ENCODE assay signal across 8 cellular contexts in genomic region chr19:36115453-36116343, GRCh38. TPM values are rescaled to one million over a fixed set of nuclear protein-coding genes. Genes with fewer than 3 reads are reported as not detected.
DNase-seq lines count a peak whose midpoint lies in the region; TF ChIP-seq lines count a peak whose summit lies in the region.

Gene TBCB (plus strand): TSS chr19:36115468. CDS start chr19:36115561, 93 bp downstream.

- peaks cover 60 to 65% of the 10 kb centered on the region in 2 experiments for H3K36me3 ChIP-seq in HEK293 (ENCODE audit: control insufficient read depth in 2 of 2, insufficient read depth in 1 of 2, low read length in 2 of 2)
- H3K36me3 ChIP-seq in esophagus muscularis mucosa = peaks cover 26 to 72% (median 65%) of the 10 kb centered on the region in 4 donors
- H3K36me3 ChIP-seq in suprapubic skin = peaks cover 39% of the 10 kb centered on the region

- H3K27me3 Mint-ChIP-seq in neural crest cell (ENCODE audit: low read depth) = peaks cover 5% of the 10 kb centered on the region

- H3K27ac Mint-ChIP-seq in neural crest cell (ENCODE audit: unreplicated experiment) = peak within 1 kb of the TSS; percentile 95

- peak within 1 kb of the TSS; percentile 92 for H3K27ac ChIP-seq in HEK293 (ENCODE audit: extremely low read depth, low read depth, low read length)
- peak within 1 kb of the TSS; percentile 88 to 96 (median 91) for H3K27ac ChIP-seq in esophagus muscularis mucosa (replicated peaks in 1 of 4)
- H3K27ac ChIP-seq in suprapubic skin = peak within 1 kb of the TSS; percentile 90

- H3K9me3 Mint-ChIP-seq in neural crest cell = no peaks in the 10 kb centered on the region

- 5% methylated on average over 26 of the region's 59 CpGs for WGBS in esophagus muscularis mucosa
- WGBS in suprapubic skin = 4% methylated on average over 42 of the region's 59 CpGs

- peak within 1 kb of the TSS; percentile 89 for H3K4me3 ChIP-seq in GM08714 (ENCODE audit: low read length)
- peak within 1 kb of the TSS; percentile 58 for H3K4me3 ChIP-seq in HEK293 (ENCODE audit: low read depth, low read length)
- peak within 1 kb of the TSS; percentile 72 to 80 (median 74) for H3K4me3 ChIP-seq in esophagus muscularis mucosa
- H3K4me3 ChIP-seq in suprapubic skin = peak within 1 kb of the TSS; percentile 80

- H3K4me1 Mint-ChIP-seq in neural crest cell = peaks cover 44% of the 10 kb centered on the region

- intact Hi-C loops in esophagus muscularis mucosa (cut with DNase I) = no loop called here

- peaks cover 35% of the 10 kb centered on the region for H3K4me1 ChIP-seq in HEK293 (ENCODE audit: control insufficient read depth, insufficient read depth, low read length)
- peaks cover 23 to 53% (median 38%) of the 10 kb centered on the region in 4 donors for H3K4me1 ChIP-seq in esophagus muscularis mucosa
- peaks cover 38% of the 10 kb centered on the region for H3K4me1 ChIP-seq in suprapubic skin

- peak within 1 kb of the TSS; percentile 93 for H3K4me3 Mint-ChIP-seq in neural crest cell

- peaks cover 13% of the 10 kb centered on the region for H3K36me3 Mint-ChIP-seq in neural crest cell (ENCODE audit: low read depth)

- no peaks in the 10 kb centered on the region for H3K9me3 ChIP-seq in HEK293 (ENCODE audit: control insufficient read depth, insufficient read depth, low read depth, low read length)
- H3K9me3 ChIP-seq in esophagus muscularis mucosa = no peaks in the 10 kb centered on the region
- no peaks in the 10 kb centered on the region for H3K9me3 ChIP-seq in suprapubic skin

- TF ChIP-seq EP300 in esophagus muscularis mucosa (IDR thresholded peaks at IDR 0.05) (no peak), suprapubic skin (IDR thresholded peaks at IDR 0.05) (no peak)

- CTCF ChIA-PET in HEK293 (lab: Yijun Ruan, JAX) = interaction anchor here (0.6 to 5.1 kb wide), 9 partner anchors 11 to 1600 kb away, joined by 3 to 49 read pairs (median 4); partner anchors contain the start of genes ALKBH6 and THAP8
- CTCF ChIA-PET in HEK293T (lab: Yijun Ruan, JAX) = interaction anchor here (1.0 kb wide), 1 partner anchor 12 kb away, joined by 3 read pairs; no protein-coding TSS in a partner anchor

- DNase-seq in NCI-H774 (lab: John Stamatoyannopoulos, UW) (peak; percentile 79), activated T-cell treated with anti-CD3 and anti-CD28 coated beads for 1 hour (ENCODE audit: low read depth) (peak; percentile 93), esophagus muscularis mucosa (ENCODE audit: extremely low spot score) (peak; percentile 96), neural crest cell (ENCODE audit: low read depth, low spot score) (no peak), suprapubic skin (ENCODE audit: low spot score in 2 of 2) (peak; percentile 90 to 91), HEK293T (ENCODE audit: extremely low spot score) (no peak)

- H3K27me3 ChIP-seq in esophagus muscularis mucosa (no peaks in the 10 kb centered on the region), suprapubic skin (no peaks in the 10 kb centered on the region)

- TF ChIP-seq CTCF in HEK293 (tag by site-specific recombination; IDR thresholded peaks at IDR 0.05) = no peak
- TF ChIP-seq CTCF in esophagus muscularis mucosa (IDR thresholded peaks at IDR 0.05) = no peak
- no peak for TF ChIP-seq CTCF in neural crest cell (conservative IDR thresholded peaks at IDR 0.05)
- TF ChIP-seq CTCF in suprapubic skin (IDR thresholded peaks at IDR 0.05) = no peak

- TF ChIP-seq POLR2A in esophagus muscularis mucosa (IDR thresholded peaks at IDR 0.05; ENCODE audit: low read depth) (peak; percentile 10), suprapubic skin (IDR thresholded peaks at IDR 0.05) (peak in 1 of 2 donors; percentile 25)

- POLR2A ChIA-PET in HEK293 (lab: Yijun Ruan, JAX) (interaction anchor here (0.5 to 4.5 kb wide), 45 partner anchors 9 to 962 kb away, joined by 3 to 96 read pairs (median 4); partner anchors contain the start of genes ALKBH6, CAPNS1, COX6B1 and LIN37), HEK293T (lab: Yijun Ruan, JAX) (interaction anchor here (0.7 to 2.5 kb wide), 27 partner anchors 9 to 367 kb away, joined by 3 to 39 read pairs (median 4); partner anchors contain the start of genes ALKBH6, CAPNS1, LIN37 and THAP8)

TF ChIP-seq in HEK293, 187 proteins besides CTCF, POLR2A, EP300 and RAD21 (continues in another document):
- TF ChIP-seq ZNF449 (tag by site-specific recombination; IDR thresholded peaks at IDR 0.05) (peak; percentile 67; the same call in 1 of the 2 replicates), SP7 (tag by site-specific recombination; IDR thresholded peaks at IDR 0.05) (peak; percentile 53), ZNF670 (tag by site-specific recombination; IDR thresholded peaks at IDR 0.05; ENCODE audit: low read depth) (no peak), MEIS1 (CRISPR knock-in tag; IDR thresholded peaks at IDR 0.05; ENCODE audit: borderline replicate concordance) (no peak), KLF9 (tag by site-specific recombination; IDR thresholded peaks at IDR 0.05; ENCODE audit: low read depth) (peak; percentile 98), ZSCAN30 (tag by site-specific recombination; IDR thresholded peaks at IDR 0.05) (peak; percentile 88), ZNF324 (tag by site-specific recombination; IDR thresholded peaks at IDR 0.05) (peak; percentile 68), ZNF704 (tag by site-specific recombination; IDR thresholded peaks at IDR 0.05) (no peak), ZNF311 (tag by site-specific recombination; IDR thresholded peaks at IDR 0.05; ENCODE audit: borderline replicate concordance) (no peak), ZNF157 (tag by site-specific recombination; IDR thresholded peaks at IDR 0.05) (no peak), ZNF335 (tag by site-specific recombination; conservative IDR thresholded peaks at IDR 0.05) (peak; percentile 90), ZBTB8A (tag by site-specific recombination; IDR thresholded peaks at IDR 0.05) (peak; percentile 98)

TF ChIP-seq in HEK293T, 16 proteins besides CTCF, POLR2A, EP300 and RAD21:
- TF ChIP-seq FOXM1 (IDR thresholded peaks at IDR 0.05; ENCODE audit: borderline replicate concordance) = no peak
- no peak for TF ChIP-seq TARDBP (IDR thresholded peaks at IDR 0.05)
- no peak for TF ChIP-seq FOXA1 (IDR thresholded peaks at IDR 0.05)
- no peak for TF ChIP-seq SP1 (IDR thresholded peaks at IDR 0.05)
- no peak for TF ChIP-seq LEF1 (IDR thresholded peaks at IDR 0.05; ENCODE audit: borderline replicate concordance)
- no peak for TF ChIP-seq HDGF (IDR thresholded peaks at IDR 0.05; ENCODE audit: borderline replicate concordance)
- no peak for TF ChIP-seq L3MBTL2 (conservative IDR thresholded peaks at IDR 0.05)
- no peak for TF ChIP-seq SUZ12 (IDR thresholded peaks at IDR 0.05)
- TF ChIP-seq ELF4 (IDR thresholded peaks at IDR 0.05) = no peak
- no peak for TF ChIP-seq BHLHE40 (IDR thresholded peaks at IDR 0.05; ENCODE audit: borderline replicate concordance)
- no peak for TF ChIP-seq ARNT (IDR thresholded peaks at IDR 0.05)

RNA-seq across cellular contexts. Expression of gene TBCB, which starts in this region (rescaled TPM):
- 100 to 1,000 TPM; 164 to 230 (median 192) TPM for total RNA-seq in esophagus muscularis mucosa
- 214 and 219 TPM in 2 replicates for total RNA-seq in neural crest cell
- total RNA-seq in suprapubic skin = 100 to 1,000 TPM in 1 of 4 donors, 10 to 100 TPM in 3; 63.2 to 117 (median 90.5) TPM

Comparison
In these comparisons a context has a peak if more than half of its experiments do, and no peak if none do; other contexts are left out.
1. DNase-seq: peak in NCI-H774 (single experiment), activated T-cell treated with anti-CD3 and anti-CD28 coated beads for 1 hour (single experiment), esophagus muscularis mucosa (single experiment) and suprapubic skin (2 of 2); none in neural crest cell (single experiment) and HEK293T (single experiment).
2. Peak in every context shown above with its lines, with median percentiles within 50 percentile points of each other: H3K4me3 ChIP-seq and H3K27ac ChIP-seq.